Comparison of ENCODE assay signal across 16 cellular contexts in genomic region chr22:19473578-19473977, GRCh38. TPM values are rescaled to one million over a fixed set of nuclear protein-coding genes. Genes with fewer than 3 reads are reported as not detected.
DNase-seq lines count a peak whose midpoint lies in the region; ATAC-seq and TF ChIP-seq lines count a peak whose summit lies in the region.
"Had no signal": no experiment of that assay in that cellular context is flagged by ENCODE, and none has a peak within 500 bp of the region (broad histone marks: within the 10 kb centered on the region; RNA-seq: fewer than 3 reads in every experiment).

No MANE protein-coding gene starts in this region.

- H3K9me3 ChIP-seq in HCT116 (ENCODE audit: control insufficient read depth in 1 of 2, insufficient read depth in 1 of 2, low read depth in 1 of 2, low read length in 2 of 2): no peaks in the 10 kb centered on the region
- H3K9me3 ChIP-seq: sigmoid colon, upper lobe of right lung had no signal

- no peak overlapping the region for H3K27ac ChIP-seq in HCT116 (ENCODE audit: low read depth, low read length)
- H3K27ac ChIP-seq: PC-9, sigmoid colon, upper lobe of right lung had no signal

- POLR2A ChIA-PET in HCT116 (lab: Charles Lee): interaction anchor here (0.6 kb wide), 1 partner anchor 189 kb away, joined by 4 read pairs; no protein-coding TSS in a partner anchor

- no TSS peak for BruUV-seq in HCT116 (replicated peaks; lab: Mats Ljungman, UMichigan)

- CTCF ChIA-PET in HCT116 (lab: Charles Lee): interaction anchor here (0.6 to 2.7 kb wide), 5 partner anchors 9 to 295 kb away, joined by 3 to 11 read pairs (median 5); partner anchors contain the start of gene SLC25A1

- RAD21 ChIA-PET in HCT116 (lab: Charles Lee; ENCODE audit: low non-redundant PET in 1 of 2, low total read pairs in 2 of 2, uncharacterized antibody in 2 of 2, unreplicated experiment in 2 of 2): no interaction called here

- DNase-seq in AG09309 (ENCODE audit: low read depth) (no peak), HCT116 (ENCODE audit: low read depth, low spot score) (no peak), SW480 (ENCODE audit: low spot score) (peak; percentile 2), fibroblast of villous mesenchyme (ENCODE audit: low read depth) (no peak), left lobe of liver (ENCODE audit: low spot score) (no peak), NCI-H2107 (lab: John Stamatoyannopoulos, UW) (no peak), cerebellar cortex (ENCODE audit: low spot score) (no peak)
- DNase-seq: activated effector memory CD4-positive, alpha-beta T cell treated with anti-CD3 and anti-CD28 coated beads, Interleukin-2, amount 50 U/mL, for 16 hours; effector CD4-positive, alpha-beta T cell; foreskin melanocyte; NCI-H1417; PC-9; sigmoid colon; stimulated activated CD4-positive, alpha-beta T cell treated with anti-CD3 and anti-CD28 coated beads, Interleukin-4, amount 100 ng/mL, for 24 hours; upper lobe of right lung had no signal

- H3K4me3 ChIP-seq in AG09309 (ENCODE audit: control insufficient read depth, low read depth, low read length): no peak overlapping the region
- no peak overlapping the region for H3K4me3 ChIP-seq in HCT116 (replicated peaks in 1 of 2; ENCODE audit: low read depth in 1 of 2, low read length in 2 of 2)
- no peak overlapping the region for H3K4me3 ChIP-seq in fibroblast of villous mesenchyme (ENCODE audit: low read depth, low read length)
- H3K4me3 ChIP-seq: PC-9, sigmoid colon, upper lobe of right lung had no signal

- no peak overlapping the region for H3K4me2 ChIP-seq in HCT116 (ENCODE audit: low read length)
- H3K4me2 ChIP-seq: PC-9 had no signal

- peak; percentile 67 for ATAC-seq in HCT116
- no peak for ATAC-seq in left lobe of liver
- no peak for ATAC-seq in GM21529 (IDR thresholded peaks at IDR 0.05; ENCODE audit: unreplicated experiment)
- ATAC-seq: upper lobe of right lung had no signal

- H4K20me1 ChIP-seq in HCT116 (ENCODE audit: insufficient read depth): peaks cover 9% of the 10 kb centered on the region; the same call in 1 of the 2 replicates

- peaks cover 19 to 59% of the 10 kb centered on the region in 2 experiments; a peak in 3 of 4 replicates for H3K36me3 ChIP-seq in HCT116 (ENCODE audit: control insufficient read depth in 1 of 2, insufficient read depth in 2 of 2, low read length in 2 of 2)

- intact Hi-C loops in HCT116 (cut with micrococcal nuclease): loop anchor here (10.0 kb wide), 1 partner anchor 329 kb away; the partner anchor contains the start of gene ESS2

- no peak overlapping the region for H2AFZ ChIP-seq in HCT116 (ENCODE audit: low read depth, low read length, poor library complexity, severe bottlenecking)
- H2AFZ ChIP-seq: PC-9 had no signal

- TF ChIP-seq RAD21 in HCT116 (IDR thresholded peaks at IDR 0.05; ENCODE audit: low read depth): no peak

- no peaks in the 10 kb centered on the region for H3K27me3 ChIP-seq in HCT116 (ENCODE audit: insufficient read depth, low read length)
- H3K27me3 ChIP-seq: sigmoid colon, upper lobe of right lung had no signal

- H3K9me2 ChIP-seq in HCT116 (ENCODE audit: insufficient read depth): no peaks in the 10 kb centered on the region

- TF ChIP-seq POLR2A in HCT116 (IDR thresholded peaks at IDR 0.05; ENCODE audit: borderline replicate concordance, extremely low read depth, insufficient read depth, insufficient read length): no peak

- H3K4me1 ChIP-seq in HCT116 (ENCODE audit: control insufficient read depth in 1 of 2, insufficient read depth in 2 of 2, low read length in 2 of 2): peaks cover 7 to 12% of the 10 kb centered on the region in 2 experiments; a peak in 3 of 4 replicates

- TF ChIP-seq CTCF in AG09309 (IDR thresholded peaks at IDR 0.05; ENCODE audit: control insufficient read depth, insufficient read depth, low read depth, low read length, missing control alignments) (peak; percentile 1), HCT116 (IDR thresholded peaks at IDR 0.05 in 2 of 3, conservative IDR thresholded peaks at IDR 0.05 in 1 of 3; ENCODE audit: borderline replicate concordance in 1 of 3, insufficient read depth in 1 of 3, low read depth in 2 of 3, low read length in 2 of 3) (peak in 1 of 3 experiments; percentile 19; a peak in 2 of 6 replicates), fibroblast of villous mesenchyme (IDR thresholded peaks at IDR 0.05; ENCODE audit: insufficient read depth, low read depth, low read length) (peak; percentile 8)

- H3K79me2 ChIP-seq in HCT116 (ENCODE audit: insufficient read depth, low read length): peaks cover 83% of the 10 kb centered on the region

- no peak overlapping the region for H3K9ac ChIP-seq in HCT116 (ENCODE audit: low read length)

TF ChIP-seq in HCT116, 20 proteins besides CTCF, POLR2A, EP300 and RAD21:
- TF ChIP-seq EGR1 (IDR thresholded peaks at IDR 0.05; ENCODE audit: low read depth) (no peak), ZFX (IDR thresholded peaks at IDR 0.05) (no peak), ATF3 (IDR thresholded peaks at IDR 0.05) (no peak), CEBPB (IDR thresholded peaks at IDR 0.05; ENCODE audit: low read depth) (no peak), JUND (IDR thresholded peaks at IDR 0.05) (no peak), ZNF274 (IDR thresholded peaks at IDR 0.05; ENCODE audit: low read depth, low read length) (no peak), EZH2phosphoT487 (IDR thresholded peaks at IDR 0.05; ENCODE audit: borderline replicate concordance) (no peak)
- TF ChIP-seq, protein P1, sequence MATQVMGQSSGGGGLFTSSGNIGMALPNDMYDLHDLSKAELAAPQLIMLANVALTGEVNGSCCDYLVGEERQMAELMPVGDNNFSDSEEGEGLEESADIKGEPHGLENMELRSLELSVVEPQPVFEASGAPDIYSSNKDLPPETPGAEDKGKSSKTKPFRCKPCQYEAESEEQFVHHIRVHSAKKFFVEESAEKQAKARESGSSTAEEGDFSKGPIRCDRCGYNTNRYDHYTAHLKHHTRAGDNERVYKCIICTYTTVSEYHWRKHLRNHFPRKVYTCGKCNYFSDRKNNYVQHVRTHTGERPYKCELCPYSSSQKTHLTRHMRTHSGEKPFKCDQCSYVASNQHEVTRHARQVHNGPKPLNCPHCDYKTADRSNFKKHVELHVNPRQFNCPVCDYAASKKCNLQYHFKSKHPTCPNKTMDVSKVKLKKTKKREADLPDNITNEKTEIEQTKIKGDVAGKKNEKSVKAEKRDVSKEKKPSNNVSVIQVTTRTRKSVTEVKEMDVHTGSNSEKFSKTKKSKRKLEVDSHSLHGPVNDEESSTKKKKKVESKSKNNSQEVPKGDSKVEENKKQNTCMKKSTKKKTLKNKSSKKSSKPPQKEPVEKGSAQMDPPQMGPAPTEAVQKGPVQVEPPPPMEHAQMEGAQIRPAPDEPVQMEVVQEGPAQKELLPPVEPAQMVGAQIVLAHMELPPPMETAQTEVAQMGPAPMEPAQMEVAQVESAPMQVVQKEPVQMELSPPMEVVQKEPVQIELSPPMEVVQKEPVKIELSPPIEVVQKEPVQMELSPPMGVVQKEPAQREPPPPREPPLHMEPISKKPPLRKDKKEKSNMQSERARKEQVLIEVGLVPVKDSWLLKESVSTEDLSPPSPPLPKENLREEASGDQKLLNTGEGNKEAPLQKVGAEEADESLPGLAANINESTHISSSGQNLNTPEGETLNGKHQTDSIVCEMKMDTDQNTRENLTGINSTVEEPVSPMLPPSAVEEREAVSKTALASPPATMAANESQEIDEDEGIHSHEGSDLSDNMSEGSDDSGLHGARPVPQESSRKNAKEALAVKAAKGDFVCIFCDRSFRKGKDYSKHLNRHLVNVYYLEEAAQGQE (IDR thresholded peaks at IDR 0.05; ENCODE audit: low read depth): no peak

RNA-seq across cellular contexts. Expression of gene UFD1, which starts 5.4 kb away (rescaled TPM):
- total RNA-seq in HCT116 (2021; ENCODE audit: unreplicated experiment) (97.5 TPM), fibroblast of villous mesenchyme (44.9 and 67.3 TPM in 2 replicates), left lobe of liver (28.4 TPM)
- polyA plus RNA-seq in HCT116 (2012): 121 and 125 TPM in 2 replicates

RNA-seq across cellular contexts. Expression of gene CDC45, which starts 6.1 kb away (rescaled TPM):
- total RNA-seq in HCT116 (2021; ENCODE audit: unreplicated experiment): 43.4 TPM
- 28.1 and 37.5 TPM in 2 replicates for polyA plus RNA-seq in HCT116 (2012)
- total RNA-seq in fibroblast of villous mesenchyme: 8.1 and 10.4 TPM in 2 replicates
- 0.65 TPM for total RNA-seq in left lobe of liver

RNA-seq across cellular contexts. Expression of gene C22orf39, which starts 26.1 kb away (rescaled TPM):
- total RNA-seq in HCT116 (2021; ENCODE audit: unreplicated experiment) (17.7 TPM), fibroblast of villous mesenchyme (11.3 and 12.5 TPM in 2 replicates), left lobe of liver (12.0 TPM)
- 25.6 and 27.1 TPM in 2 replicates for polyA plus RNA-seq in HCT116 (2012)

RNA-seq across cellular contexts. Expression of gene MRPL40, which starts 41.2 kb away (rescaled TPM):
- total RNA-seq in HCT116 (2021; ENCODE audit: unreplicated experiment): 40.1 TPM
- 37.9 and 47.4 TPM in 2 replicates for polyA plus RNA-seq in HCT116 (2012)
- 46.2 and 52.2 TPM in 2 replicates for total RNA-seq in fibroblast of villous mesenchyme
- total RNA-seq in left lobe of liver: 27.8 TPM

RNA-seq across cellular contexts. Expression of gene HIRA, which starts 42.0 kb away (rescaled TPM):
- total RNA-seq in HCT116 (2021; ENCODE audit: unreplicated experiment): 30.6 TPM
- polyA plus RNA-seq in HCT116 (2012): 16.8 and 18.4 TPM in 2 replicates
- total RNA-seq in fibroblast of villous mesenchyme: 18.7 and 19.0 TPM in 2 replicates
- total RNA-seq in left lobe of liver: 20.2 TPM
